Comparison of ENCODE assay signal across 8 cellular contexts in genomic region chr1:185044387-185044786, GRCh38. TPM values are rescaled to one million over a fixed set of nuclear protein-coding genes. Genes with fewer than 3 reads are reported as not detected.
DNase-seq lines count a peak whose midpoint lies in the region; ATAC-seq and TF ChIP-seq lines count a peak whose summit lies in the region.

No MANE protein-coding gene starts in this region.

- peaks cover 0 to 3% of the 10 kb centered on the region in 2 donors for H3K9me3 ChIP-seq in CD4-positive, alpha-beta memory T cell (ENCODE audit: control insufficient read depth in 1 of 2, low read length in 2 of 2)
- no peaks in the 10 kb centered on the region for H3K9me3 ChIP-seq in neutrophil

- no peaks in the 10 kb centered on the region for H3K27me3 Mint-ChIP-seq in CD4-positive, alpha-beta memory T cell
- no peaks in the 10 kb centered on the region for H3K27me3 Mint-ChIP-seq in chondrocyte (ENCODE audit: low read depth)

- H3K9me3 Mint-ChIP-seq in CD4-positive, alpha-beta memory T cell: no peaks in the 10 kb centered on the region
- H3K9me3 Mint-ChIP-seq in chondrocyte (ENCODE audit: low read depth): no peaks in the 10 kb centered on the region

- intact Hi-C loops in CD4-positive, alpha-beta memory T cell (cut with micrococcal nuclease): no loop called here

- H3K4me1 Mint-ChIP-seq in CD4-positive, alpha-beta memory T cell: peaks cover 28 to 44% (median 37%) of the 10 kb centered on the region in 4 donors
- peaks cover 26% of the 10 kb centered on the region for H3K4me1 Mint-ChIP-seq in chondrocyte (ENCODE audit: low read depth)

- DNase-seq in CD4-positive, alpha-beta memory T cell: no peak
- DNase-seq in NB4 (ENCODE audit: low read depth) (peak; percentile 15), chondrocyte (ENCODE audit: low spot score) (no peak), NCI-H2107 treated with DMSO at 0.1 percent for 48 hours (lab: John Stamatoyannopoulos, UW; ENCODE audit: unreplicated experiment) (no peak)

- H3K27ac Mint-ChIP-seq in CD4-positive, alpha-beta memory T cell: peak overlapping the region; percentile 86 to 98 (median 96)
- peak overlapping the region; percentile 71 for H3K27ac Mint-ChIP-seq in chondrocyte (ENCODE audit: unreplicated experiment)

- peak overlapping the region; percentile 71 for H3K27ac ChIP-seq in CD4-positive, alpha-beta memory T cell (ENCODE audit: low read depth, low read length)
- H3K27ac ChIP-seq in neutrophil: peak overlapping the region; percentile 83

- peaks cover 28% of the 10 kb centered on the region for H3K4me1 ChIP-seq in CD4-positive, alpha-beta memory T cell (ENCODE audit: insufficient read depth, low read length)
- peaks cover 14 to 18% of the 10 kb centered on the region in 2 experiments for H3K4me1 ChIP-seq in neutrophil (ENCODE audit: control insufficient read depth in 1 of 2, insufficient read depth in 1 of 2, low read depth in 1 of 2, low read length in 1 of 2)

- no peak for ATAC-seq in HG02973 (IDR thresholded peaks at IDR 0.05; ENCODE audit: unreplicated experiment)
- no peak for ATAC-seq in GM19467 (IDR thresholded peaks at IDR 0.05; ENCODE audit: unreplicated experiment)
- ATAC-seq in HG03378 (IDR thresholded peaks at IDR 0.05; ENCODE audit: unreplicated experiment): no peak

- CTCF ChIA-PET in CD4-positive, alpha-beta memory T cell (lab: Charles Lee; ENCODE audit: partially characterized antibody): interaction anchor here (0.9 to 2.9 kb wide), 5 partner anchors 9 to 126 kb away, joined by 3 to 11 read pairs (median 3); no protein-coding TSS in a partner anchor

- peaks cover 0 to 8% of the 10 kb centered on the region in 2 donors for H3K36me3 Mint-ChIP-seq in CD4-positive, alpha-beta memory T cell
- no peaks in the 10 kb centered on the region for H3K36me3 Mint-ChIP-seq in chondrocyte (ENCODE audit: low read depth)

- H3K4me3 Mint-ChIP-seq in CD4-positive, alpha-beta memory T cell: peak overlapping the region; percentile 89 to 96 (median 94)
- H3K4me3 Mint-ChIP-seq in chondrocyte (ENCODE audit: unreplicated experiment): peak overlapping the region; percentile 90

- no peaks in the 10 kb centered on the region for H3K36me3 ChIP-seq in CD4-positive, alpha-beta memory T cell (ENCODE audit: insufficient read depth, low read length)
- no peaks in the 10 kb centered on the region for H3K36me3 ChIP-seq in neutrophil

- no peak overlapping the region for H3K4me3 ChIP-seq in CD4-positive, alpha-beta memory T cell (ENCODE audit: low read length in 2 of 2)
- H3K4me3 ChIP-seq in NB4 (ENCODE audit: low read depth, low read length) (no peak overlapping the region), neutrophil (ENCODE audit: low read depth in 1 of 2, low read length in 1 of 2) (no peak overlapping the region)

- no peak for TF ChIP-seq POLR2A in NB4 (IDR thresholded peaks at IDR 0.05; ENCODE audit: extremely low read depth, insufficient read length)

- no peak for TF ChIP-seq CTCF in NB4 (IDR thresholded peaks at IDR 0.05; ENCODE audit: low read depth, low read length)
- TF ChIP-seq CTCF in chondrocyte (IDR thresholded peaks at IDR 0.05): no peak
- no peak for TF ChIP-seq CTCF in neutrophil (IDR thresholded peaks at IDR 0.05)

- no peaks in the 10 kb centered on the region for H3K27me3 ChIP-seq in CD4-positive, alpha-beta memory T cell (ENCODE audit: insufficient read depth, low read length)
- H3K27me3 ChIP-seq in neutrophil: peaks cover 12% of the 10 kb centered on the region

- POLR2A ChIA-PET in CD4-positive, alpha-beta memory T cell (lab: Charles Lee; ENCODE audit: partially characterized antibody): interaction anchor here (1.0 to 2.3 kb wide), 3 partner anchors 73 to 522 kb away, joined by 3 to 8 read pairs (median 5); no protein-coding TSS in a partner anchor

RNA-seq across cellular contexts. Expression of gene RNF2, which starts 1.0 kb away (rescaled TPM):
- 10 to 100 TPM; 27.0 TPM for total RNA-seq in CD4-positive, alpha-beta memory T cell
- polyA plus RNA-seq in CD4-positive, alpha-beta memory T cell: 10 to 100 TPM; 26.5 to 37.1 TPM
- 22.4 to 25.1 TPM (median 23.2 TPM) in 3 replicates for total RNA-seq in chondrocyte
